ENCODE assay signal across 22 cellular contexts in the genomic region with DNA sequence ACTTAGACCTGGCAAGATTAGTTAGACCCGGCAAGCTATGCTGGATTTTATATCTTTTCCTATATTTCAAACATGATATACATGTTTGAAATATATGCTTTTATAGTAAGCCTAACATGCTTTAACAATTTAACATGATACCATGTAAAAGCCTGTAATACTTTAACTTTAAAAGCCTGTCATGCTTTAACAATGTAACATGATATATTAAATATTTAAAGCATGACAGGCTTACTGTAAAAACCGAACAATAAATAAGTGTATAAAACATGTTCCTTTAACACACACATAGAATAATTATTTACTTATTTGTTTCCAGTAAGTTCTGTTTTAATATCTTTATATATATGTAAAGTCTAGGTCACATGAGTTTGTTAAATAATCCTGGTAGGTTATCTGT.
"Had no signal": no experiment of that assay in that cellular context is flagged by ENCODE, and none has a peak within 500 bp of the region (broad histone marks: within the 10 kb centered on the region; RNA-seq: fewer than 3 reads in every experiment).

No MANE protein-coding gene starts in this region.

- H3K27ac Mint-ChIP-seq: activated CD4-positive, alpha-beta memory T cell treated with anti-CD3 and anti-CD28 coated beads, Interleukin-2, amount 10 ng/mL, durations not matched to agents 7 days and 5 days; activated CD4-positive, alpha-beta T cell treated with anti-CD3 and anti-CD28 coated beads for 36 hours; T-cell had no signal

- DNase-seq: activated CD4-positive, alpha-beta memory T cell treated with anti-CD3 and anti-CD28 coated beads, Interleukin-2, amount 10 ng/mL, durations not matched to agents 7 days and 5 days; activated CD4-positive, alpha-beta T cell treated with anti-CD3 and anti-CD28 coated beads for 36 hours; activated CD4-positive, alpha-beta T cell treated with anti-CD3 and anti-CD28 coated beads, Interleukin-2, amount 50 U/mL, for 1 hour; activated CD8-positive, alpha-beta memory T cell treated with anti-CD3 and anti-CD28 coated beads, Interleukin-2, amount 50 U/mL, for 4 hours; activated naive CD4-positive, alpha-beta T cell treated with anti-CD3 and anti-CD28 coated beads, Interleukin-2, amount 50 U/mL, for 16 hours; activated T-cell treated with anti-CD3 and anti-CD28 coated beads, Interleukin-2, amount 50 U/mL, for 1 hour; amniotic stem cell; body of pancreas; central memory CD4-positive, alpha-beta T cell; NCI-H1048; NCI-H146; NCI-H187 treated with DMSO at 0.1 percent for 48 hours; NCI-H2081 treated with DMSO at 0.1 percent for 48 hours; NCI-H446; NCI-H524; PC-9; T-cell; T-helper 2 cell; T1000 had no signal

- H3K4me1 Mint-ChIP-seq: activated CD4-positive, alpha-beta memory T cell treated with anti-CD3 and anti-CD28 coated beads, Interleukin-2, amount 10 ng/mL, durations not matched to agents 7 days and 5 days; activated CD4-positive, alpha-beta T cell treated with anti-CD3 and anti-CD28 coated beads for 36 hours; T-cell had no signal

- H3K27ac ChIP-seq: ascending aorta, body of pancreas, PC-9, SK-N-MC had no signal

- H3K9me3 Mint-ChIP-seq: activated CD4-positive, alpha-beta memory T cell treated with anti-CD3 and anti-CD28 coated beads, Interleukin-2, amount 10 ng/mL, durations not matched to agents 7 days and 5 days; T-cell had no signal

- H3K27me3 Mint-ChIP-seq: activated CD4-positive, alpha-beta memory T cell treated with anti-CD3 and anti-CD28 coated beads, Interleukin-2, amount 10 ng/mL, durations not matched to agents 7 days and 5 days; activated CD4-positive, alpha-beta T cell treated with anti-CD3 and anti-CD28 coated beads for 36 hours; T-cell had no signal

- H3K36me3 Mint-ChIP-seq: T-cell had no signal

- ATAC-seq: activated CD4-positive, alpha-beta T cell treated with anti-CD3 and anti-CD28 coated beads for 36 hours; body of pancreas; Right ventricle myocardium inferior; T-cell had no signal

- H3K36me3 ChIP-seq: ascending aorta had no signal

- H3K4me1 ChIP-seq: ascending aorta, body of pancreas had no signal

- H3K4me3 ChIP-seq: ascending aorta, body of pancreas, PC-9, SK-N-MC had no signal

- H3K27me3 ChIP-seq: ascending aorta, body of pancreas had no signal

- H3K9me3 ChIP-seq: ascending aorta, body of pancreas had no signal

- H3K4me3 Mint-ChIP-seq: activated CD4-positive, alpha-beta memory T cell treated with anti-CD3 and anti-CD28 coated beads, Interleukin-2, amount 10 ng/mL, durations not matched to agents 7 days and 5 days; activated CD4-positive, alpha-beta T cell treated with anti-CD3 and anti-CD28 coated beads for 36 hours; T-cell had no signal
